8 cellular contexts compared by ENCODE assay signal in the genomic region with DNA sequence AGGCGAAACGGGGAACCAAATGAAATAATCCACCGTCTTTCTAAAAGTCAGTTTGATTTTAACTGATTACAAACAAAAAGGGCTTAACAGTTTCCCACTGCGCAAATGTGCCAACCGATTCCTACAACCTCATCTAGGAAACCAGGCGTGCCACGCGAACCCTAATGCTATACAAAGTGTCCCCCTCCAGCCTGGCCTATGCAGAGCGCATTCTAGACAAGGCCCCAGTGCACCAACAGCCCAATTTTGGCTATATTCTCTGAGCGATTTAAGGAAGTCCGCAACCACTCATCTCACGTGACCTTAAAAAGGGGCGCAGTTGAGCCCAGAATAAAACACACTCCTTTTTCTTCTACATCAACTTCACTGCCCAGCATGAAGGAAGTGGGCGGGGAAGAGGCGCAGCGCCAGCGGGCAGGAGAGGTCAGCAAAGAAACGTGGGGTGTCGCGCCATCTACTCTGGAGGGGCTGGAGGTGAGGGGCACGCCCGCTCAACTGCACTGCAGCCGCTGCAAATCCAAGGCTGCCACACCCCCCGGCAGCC.
DNase-seq lines count a peak whose midpoint lies in the region; ATAC-seq, FAIRE-seq and TF ChIP-seq lines count a peak whose summit lies in the region.

No MANE protein-coding gene starts in this region.

- peak; percentile 38 for ATAC-seq in GM18873 (IDR thresholded peaks at IDR 0.05; ENCODE audit: low FRiP score, unreplicated experiment)
- ATAC-seq in HG03095 (IDR thresholded peaks at IDR 0.05; ENCODE audit: unreplicated experiment): peak; percentile 32

- peaks cover 57% of the 10 kb centered on the region for H4K20me1 ChIP-seq in BLaER1

- peak overlapping the region; percentile 93 for H3K4me2 ChIP-seq in BLaER1

- H3K4me1 ChIP-seq in BLaER1: peaks cover 55% of the 10 kb centered on the region

- H3K27ac ChIP-seq in BLaER1: peak overlapping the region; percentile 97

- TF ChIP-seq CTCF in cardiac fibroblast (IDR thresholded peaks at IDR 0.05; ENCODE audit: low read depth, low read length): no peak

- DNase-seq in RKO (ENCODE audit: low spot score) (peak; percentile 88), cardiac fibroblast (ENCODE audit: low read depth in 2 of 2) (peak; percentile 59 to 63), islet precursor cell (peak; percentile 56), HTR-8/SVneo (ENCODE audit: insufficient read length, low spot score) (no peak)
- peak; percentile 14 to 18 for DNase-seq in stimulated activated CD8-positive, alpha-beta memory T cell treated with anti-CD3 and anti-CD28 coated beads, Interleukin-7, amount 100 ng/mL, for 1 hour (ENCODE audit: low read depth in 2 of 2)

- H3K4me3 ChIP-seq in BLaER1: peak overlapping the region; percentile 82
- peak overlapping the region; percentile 88 to 100 for H3K4me3 ChIP-seq in cardiac fibroblast (replicated peaks in 1 of 2; ENCODE audit: low read depth in 2 of 2, low read length in 2 of 2)

- no peaks in the 10 kb centered on the region for H3K27me3 ChIP-seq in BLaER1

- H3K36me3 ChIP-seq in BLaER1: peaks cover 7% of the 10 kb centered on the region

- no peak for FAIRE-seq in HTR-8/SVneo (lab: Jason Lieb, UNC)

- peaks cover 7% of the 10 kb centered on the region; the same call in 1 of the 2 replicates for H3K9me3 ChIP-seq in BLaER1

- peak overlapping the region; percentile 96 for H3K9ac ChIP-seq in BLaER1
